In the genomic region with DNA sequence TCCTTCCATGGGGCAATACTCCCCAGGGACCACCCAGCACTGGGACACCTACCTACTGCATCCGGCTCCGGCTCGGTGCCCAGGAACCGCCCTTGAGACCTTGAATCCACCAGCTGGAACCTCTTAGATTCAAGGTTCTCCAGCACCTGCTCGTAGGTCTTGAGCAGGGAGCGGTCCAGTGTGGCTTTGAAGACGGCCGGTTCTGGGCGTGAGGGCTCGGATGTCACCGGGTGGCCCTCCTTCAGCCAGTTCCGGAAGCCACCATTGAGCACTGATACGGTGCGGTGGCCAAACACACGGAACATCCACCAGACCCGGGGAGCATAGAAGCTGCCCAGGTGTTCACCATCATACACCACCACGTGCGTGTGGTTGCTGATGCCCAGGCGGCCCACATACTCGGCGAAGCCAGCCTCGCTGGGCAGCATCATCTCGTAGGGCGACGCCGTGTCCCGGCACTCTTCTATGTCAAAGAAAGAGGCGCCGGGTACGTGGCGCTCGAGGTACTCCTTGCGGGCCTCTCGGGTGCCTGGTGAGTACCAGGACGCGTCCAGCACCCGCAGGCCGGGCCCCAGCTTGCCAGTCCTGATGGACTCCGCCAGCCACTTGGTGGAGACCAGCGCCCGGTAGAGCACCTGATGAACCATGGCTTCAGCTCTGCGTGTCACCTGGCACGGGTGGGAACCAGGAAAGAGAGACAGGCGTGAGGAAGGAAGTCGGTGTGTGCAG, we compare ENCODE assay signal across 8 cellular contexts. TPM values are rescaled to one million over a fixed set of nuclear protein-coding genes. Genes with fewer than 3 reads are reported as not detected.
A peak's percentile ranks its signal among the peaks of the same experiment; 100 is the strongest.
DNase-seq lines count a peak whose midpoint lies in the region; ATAC-seq and TF ChIP-seq lines count a peak whose summit lies in the region.

No MANE protein-coding gene starts in this region.

- no peaks in the 10 kb centered on the region for H3K36me3 Mint-ChIP-seq in CD4-positive, alpha-beta T cell (ENCODE audit: low read depth)

- no peaks in the 10 kb centered on the region for H3K9me3 Mint-ChIP-seq in CD4-positive, alpha-beta T cell

- no peak for DNase-seq in CD4-positive, alpha-beta T cell
- no peak for DNase-seq in SJSA1 (ENCODE audit: low read depth in 1 of 2, low spot score in 2 of 2)
- no peak for DNase-seq in fibroblast of mammary gland (ENCODE audit: low read depth)
- no peak for DNase-seq in omental fat pad (ENCODE audit: low spot score)
- no peak for DNase-seq in stimulated activated CD4-positive, alpha-beta T cell treated with anti-CD3 and anti-CD28 coated beads, Interleukin-12 subunit alpha, Interleukin-12 subunit beta, amount 100 ng/mL, for 4 hours
- no peak for DNase-seq in NCI-H526 (lab: John Stamatoyannopoulos, UW)
- no peak for DNase-seq in effector CD8-positive, alpha-beta T cell (lab: John Stamatoyannopoulos, UW)

- H3K27me3 ChIP-seq in CD4-positive, alpha-beta T cell (ENCODE audit: control insufficient read depth, insufficient read depth, low read length), result peaks cover 4% of the 10 kb centered on the region
- no peaks in the 10 kb centered on the region for H3K27me3 ChIP-seq in SJSA1 (replicated peaks)

- no peak for ATAC-seq in CD4-positive, alpha-beta T cell (ENCODE audit: poor library complexity)
- peak; percentile 7 for ATAC-seq in omental fat pad (ENCODE audit: low FRiP score)
- no peak for ATAC-seq in HG03039 (IDR thresholded peaks at IDR 0.05; ENCODE audit: unreplicated experiment)

- H3K27me3 Mint-ChIP-seq in CD4-positive, alpha-beta T cell, result peaks cover 13% of the 10 kb centered on the region

- H3K4me3 Mint-ChIP-seq in CD4-positive, alpha-beta T cell, result peak overlapping the region; percentile 85

- H3K27ac ChIP-seq in CD4-positive, alpha-beta T cell (ENCODE audit: low read depth, low read length), result no peak overlapping the region
- H3K27ac ChIP-seq in SJSA1, result no peak overlapping the region

- CTCF ChIA-PET in CD4-positive, alpha-beta T cell (lab: Charles Lee), result no interaction called here

- intact Hi-C loops in CD4-positive, alpha-beta T cell (cut with DNase I, micrococcal nuclease), result loop anchor here in 1 of 2 experiments (10.0 kb wide), 1 partner anchor 73 kb away; no protein-coding TSS in a partner anchor

- peak overlapping the region; percentile 97 for H3K4me3 ChIP-seq in SJSA1
- H3K4me3 ChIP-seq in fibroblast of mammary gland (ENCODE audit: control insufficient read depth, low read depth, low read length), result peak overlapping the region; percentile 63

- H3K4me1 Mint-ChIP-seq in CD4-positive, alpha-beta T cell (ENCODE audit: low read depth), result peaks cover 11% of the 10 kb centered on the region

- TF ChIP-seq CTCF in CD4-positive, alpha-beta T cell (IDR thresholded peaks at IDR 0.05), result no peak
- TF ChIP-seq CTCF in fibroblast of mammary gland (conservative IDR thresholded peaks at IDR 0.05; ENCODE audit: control insufficient read depth, insufficient read depth, low read depth, low read length), result no peak
- no peak for TF ChIP-seq CTCF in omental fat pad (IDR thresholded peaks at IDR 0.05)

- peaks cover 17% of the 10 kb centered on the region for H3K4me1 ChIP-seq in SJSA1 (replicated peaks)

- POLR2A ChIA-PET in CD4-positive, alpha-beta T cell (lab: Charles Lee), result interaction anchor here (1.2 kb wide), 2 partner anchors 224 to 242 kb away, joined by 3 to 4 read pairs; partner anchors contain the start of gene IFT27

- no peaks in the 10 kb centered on the region for H3K9me3 ChIP-seq in CD4-positive, alpha-beta T cell (ENCODE audit: control insufficient read depth, low read length)
- H3K9me3 ChIP-seq in SJSA1 (replicated peaks), result no peaks in the 10 kb centered on the region

- H3K36me3 ChIP-seq in SJSA1, result peaks cover 9% of the 10 kb centered on the region

- no peak overlapping the region for H3K27ac Mint-ChIP-seq in CD4-positive, alpha-beta T cell

RNA-seq across cellular contexts. Expression of gene TST, which starts 1.0 kb away (rescaled TPM):
- total RNA-seq in CD4-positive, alpha-beta T cell, result not detected
- total RNA-seq in SJSA1 (2014; rRNA removed; shearing (Covaris generic)), result 12.7 and 38.0 TPM in 2 replicates
- 100 to 1,000 TPM in 1 of 4 donors, 10 to 100 TPM in 3; 45.4 to 141 (median 78.0) TPM for total RNA-seq in omental fat pad

RNA-seq across cellular contexts. Expression of gene MPST, which starts 1.3 kb away (rescaled TPM):
- total RNA-seq in CD4-positive, alpha-beta T cell, result 1 to 10 TPM; 1.7 to 1.8 TPM
- total RNA-seq in SJSA1 (2014; rRNA removed; shearing (Covaris generic)), result 37.3 and 38.3 TPM in 2 replicates
- 100 to 1,000 TPM in 3 of 4 donors, 10 to 100 TPM in 1; 73.9 to 193 (median 145) TPM for total RNA-seq in omental fat pad

RNA-seq across cellular contexts. Expression of gene KCTD17, which starts 33.3 kb away (rescaled TPM):
- total RNA-seq in CD4-positive, alpha-beta T cell, result 10 to 100 TPM; 17.3 to 17.9 TPM
- total RNA-seq in SJSA1 (2014; rRNA removed; shearing (Covaris generic)), result 29.5 TPM in 2 replicates
- 10 to 100 TPM in 1 of 4 donors, 1 to 10 TPM in 3; 6.2 to 17.3 (median 8.3) TPM for total RNA-seq in omental fat pad

Comparison
In these comparisons a context has a peak if more than half of its experiments do, and no peak if none do; other contexts are left out.
1. RNA of gene TST, which starts 1.0 kb away (total RNA-seq): 45.4 to 141 TPM in omental fat pad and 12.7 to 38.0 TPM in SJSA1; not detected in CD4-positive, alpha-beta T cell; every median in the first group is over 10 times any median in the second.
2. RNA of gene MPST, which starts 1.3 kb away (total RNA-seq): 73.9 to 193 TPM in omental fat pad and 37.3 to 38.3 TPM in SJSA1; 1.7 to 1.8 TPM in CD4-positive, alpha-beta T cell; every median in the first group is over 10 times any median in the second.